2 cellular contexts compared by ENCODE assay signal in genomic region chr1:31122101-31122735, GRCh38.
TF ChIP-seq lines count a peak whose summit lies in the region.

No MANE protein-coding gene starts in this region.

TF ChIP-seq in SK-N-SH, 30 proteins besides CTCF, POLR2A, EP300 and RAD21:
- no peak for TF ChIP-seq NRF1 (IDR thresholded peaks at IDR 0.05; ENCODE audit: low read depth, low read length)
TF ChIP-seq in SK-N-SH: peak in this region for 0.

TF ChIP-seq in SK-N-SH treated with all-trans-retinoic acid at 6 μM for 48 hours, 23 proteins besides CTCF, POLR2A, EP300 and RAD21:
- TF ChIP-seq ZNF8 (CRISPR knock-in tag; IDR thresholded peaks at IDR 0.05) (no peak), ZFP30 (CRISPR knock-in tag; IDR thresholded peaks at IDR 0.05) (no peak), TSHZ2 (CRISPR knock-in tag; IDR thresholded peaks at IDR 0.05) (no peak), ZFP3 (CRISPR knock-in tag; IDR thresholded peaks at IDR 0.05) (no peak), TOX (CRISPR knock-in tag; IDR thresholded peaks at IDR 0.05; ENCODE audit: borderline replicate concordance) (no peak), ISL1 (CRISPR knock-in tag; IDR thresholded peaks at IDR 0.05) (no peak), RARB (CRISPR knock-in tag; IDR thresholded peaks at IDR 0.05) (no peak), CREB5 (CRISPR knock-in tag; IDR thresholded peaks at IDR 0.05; ENCODE audit: low read depth) (no peak), BACH2 (CRISPR knock-in tag; IDR thresholded peaks at IDR 0.05; ENCODE audit: borderline replicate concordance) (no peak), CSDC2 (CRISPR knock-in tag; IDR thresholded peaks at IDR 0.05) (no peak)
- TF ChIP-seq, protein P1, sequence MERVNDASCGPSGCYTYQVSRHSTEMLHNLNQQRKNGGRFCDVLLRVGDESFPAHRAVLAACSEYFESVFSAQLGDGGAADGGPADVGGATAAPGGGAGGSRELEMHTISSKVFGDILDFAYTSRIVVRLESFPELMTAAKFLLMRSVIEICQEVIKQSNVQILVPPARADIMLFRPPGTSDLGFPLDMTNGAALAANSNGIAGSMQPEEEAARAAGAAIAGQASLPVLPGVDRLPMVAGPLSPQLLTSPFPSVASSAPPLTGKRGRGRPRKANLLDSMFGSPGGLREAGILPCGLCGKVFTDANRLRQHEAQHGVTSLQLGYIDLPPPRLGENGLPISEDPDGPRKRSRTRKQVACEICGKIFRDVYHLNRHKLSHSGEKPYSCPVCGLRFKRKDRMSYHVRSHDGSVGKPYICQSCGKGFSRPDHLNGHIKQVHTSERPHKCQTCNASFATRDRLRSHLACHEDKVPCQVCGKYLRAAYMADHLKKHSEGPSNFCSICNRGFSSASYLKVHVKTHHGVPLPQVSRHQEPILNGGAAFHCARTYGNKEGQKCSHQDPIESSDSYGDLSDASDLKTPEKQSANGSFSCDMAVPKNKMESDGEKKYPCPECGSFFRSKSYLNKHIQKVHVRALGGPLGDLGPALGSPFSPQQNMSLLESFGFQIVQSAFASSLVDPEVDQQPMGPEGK (CRISPR knock-in tag; IDR thresholded peaks at IDR 0.05; ENCODE audit: borderline replicate concordance) = no peak
